8 cellular contexts compared by ENCODE assay signal in the genomic region with DNA sequence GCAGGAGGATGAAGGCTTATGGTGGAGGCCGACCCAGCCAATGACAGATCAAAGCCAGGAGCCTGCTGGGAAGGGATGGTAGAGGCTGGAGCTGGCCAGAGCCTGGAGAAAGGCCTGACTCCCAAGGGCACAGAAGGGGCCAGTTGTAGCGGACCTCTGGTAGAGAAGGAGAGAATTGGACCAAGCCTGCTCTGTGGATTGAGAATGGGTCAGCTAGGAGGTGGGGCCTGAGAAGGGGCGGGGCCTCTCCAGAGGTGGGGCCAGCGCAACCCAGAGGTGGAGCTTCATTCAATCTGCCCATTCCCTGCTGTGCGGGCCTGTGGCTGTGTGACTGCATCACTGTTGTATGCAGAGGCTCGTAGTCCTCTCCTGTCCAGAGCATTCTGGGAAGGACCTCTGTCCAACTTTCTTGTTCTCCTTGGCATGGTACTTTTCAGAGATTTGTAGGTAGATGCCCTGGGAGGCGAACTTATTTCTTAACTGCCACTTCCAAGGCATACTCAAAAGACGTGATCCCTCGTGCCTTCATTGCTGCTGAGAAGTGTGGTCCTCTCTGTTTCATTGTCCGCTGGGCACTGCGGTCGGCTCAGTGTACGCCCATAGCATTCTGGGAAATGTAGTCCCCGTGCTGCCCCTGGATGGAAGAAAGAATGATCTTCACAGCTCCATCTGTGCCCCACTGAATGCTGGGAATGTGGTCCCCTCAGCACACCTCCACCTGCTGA. TPM values are rescaled to one million over a fixed set of nuclear protein-coding genes. Genes with fewer than 3 reads are reported as not detected.
DNase-seq lines count a peak whose midpoint lies in the region; ATAC-seq and TF ChIP-seq lines count a peak whose summit lies in the region.

No MANE protein-coding gene starts in this region.

- TF ChIP-seq CTCF in adrenal gland (IDR thresholded peaks at IDR 0.05) (no peak), thyroid gland (IDR thresholded peaks at IDR 0.05) (no peak)

- ATAC-seq in HG02588 (IDR thresholded peaks at IDR 0.05; ENCODE audit: unreplicated experiment) (no peak), GM19328 (IDR thresholded peaks at IDR 0.05; ENCODE audit: unreplicated experiment) (no peak)

- intact Hi-C loops in adrenal gland (cut with DNase I) = no loop called here
- intact Hi-C loops in thyroid gland (cut with DNase I) = no loop called here

- DNase-seq in activated CD4-positive, alpha-beta T cell treated with anti-CD3 and anti-CD28 coated beads for 48 hours = peak; percentile 58
- no peak for DNase-seq in activated CD4-positive, alpha-beta T cell treated with anti-CD3 and anti-CD28 coated beads for 4 hours
- DNase-seq in NCI-H345 (lab: John Stamatoyannopoulos, UW) = peak; percentile 62
- DNase-seq in adrenal gland = peak in 5 of 7 donors; percentile 34 to 67 (median 59)
- peak in 1 of 2 donors; percentile 19 for DNase-seq in thyroid gland

- H3K4me1 ChIP-seq in adrenal gland (replicated peaks in 1 of 2) (peaks cover 0 to 6% of the 10 kb centered on the region in 2 donors), thyroid gland (no peaks in the 10 kb centered on the region)

- H3K27ac ChIP-seq in adrenal gland = peak overlapping the region in 2 of 5 donors; percentile 23 to 33
- H3K27ac ChIP-seq in thyroid gland = peak overlapping the region in 2 of 3 donors; percentile 42 to 74

- 43 to 53% (median 49%) methylated on average over 11 to 14 of the region's 14 CpGs for WGBS in adrenal gland, 4 donors
- WGBS in thyroid gland, 2 donors = 38 to 51% methylated on average over 14 of the region's 14 CpGs

- H3K9me3 ChIP-seq in adrenal gland (replicated peaks in 1 of 3) = no peaks in the 10 kb centered on the region
- no peaks in the 10 kb centered on the region for H3K9me3 ChIP-seq in iPS-18c (ENCODE audit: control insufficient read depth, insufficient read depth, low read length)
- H3K9me3 ChIP-seq in thyroid gland = no peaks in the 10 kb centered on the region

- H3K4me3 ChIP-seq in adrenal gland = peak overlapping the region in 1 of 4 donors; percentile 3
- peak overlapping the region; percentile 39; the same call in 1 of the 2 replicates for H3K4me3 ChIP-seq in iPS-18c (ENCODE audit: insufficient read depth, low read depth, low read length)
- no peak overlapping the region for H3K4me3 ChIP-seq in thyroid gland (replicated peaks in 1 of 3)

- H3K27me3 ChIP-seq in adrenal gland = peaks cover 20% of the 10 kb centered on the region
- H3K27me3 ChIP-seq in thyroid gland = peaks cover 14% of the 10 kb centered on the region

- H3K36me3 ChIP-seq in adrenal gland (replicated peaks in 1 of 2) (no peaks in the 10 kb centered on the region), thyroid gland (no peaks in the 10 kb centered on the region)

- TF ChIP-seq POLR2A in adrenal gland (IDR thresholded peaks at IDR 0.05) = no peak
- TF ChIP-seq POLR2A in thyroid gland (IDR thresholded peaks at IDR 0.05) = no peak

RNA-seq across cellular contexts. Expression of gene GRIN2D, which starts 6.7 kb away (rescaled TPM):
- 1 to 10 TPM in 3 of 8 donors, under 1 TPM in 5; 0.12 to 1.8 (median 0.77) TPM for total RNA-seq in adrenal gland
- polyA plus RNA-seq in adrenal gland = 1 to 10 TPM in 1 of 3 donors, under 1 TPM in 2; 0.11 to 1.0 (median 0.64) TPM
- total RNA-seq in thyroid gland = 1 to 10 TPM in 1 of 4 donors, under 1 TPM in 3; 0.56 to 2.2 (median 0.84) TPM

RNA-seq across cellular contexts. Expression of gene KDELR1, which starts 8.8 kb away (rescaled TPM):
- total RNA-seq in adrenal gland (100 to 1,000 TPM in 7 of 8 donors, 10 to 100 TPM in 1; 67.2 to 201 (median 170) TPM), thyroid gland (100 to 1,000 TPM; 121 to 160 (median 141) TPM)
- polyA plus RNA-seq in adrenal gland = 100 to 1,000 TPM; 110 to 146 (median 126) TPM

RNA-seq across cellular contexts. Expression of gene SYNGR4, which starts 36.0 kb away (rescaled TPM):
- not detected for total RNA-seq in adrenal gland
- polyA plus RNA-seq in adrenal gland = under 1 TPM in 1 of 3 donors, not detected in 2; 0.13 TPM
- total RNA-seq in thyroid gland = not detected

RNA-seq across cellular contexts. Expression of gene TMEM143, which starts 36.4 kb away (rescaled TPM):
- total RNA-seq in adrenal gland = 10 to 100 TPM in 6 of 8 donors, 1 to 10 TPM in 2; 3.3 to 26.3 (median 12.7) TPM
- polyA plus RNA-seq in adrenal gland = 10 to 100 TPM in 2 of 3 donors, 1 to 10 TPM in 1; 9.6 to 26.5 (median 20.1) TPM
- total RNA-seq in thyroid gland = 10 to 100 TPM in 1 of 4 donors, 1 to 10 TPM in 3; 6.3 to 12.6 (median 9.2) TPM

RNA-seq across cellular contexts. Expression of gene GRWD1, which starts 45.6 kb away (rescaled TPM):
- total RNA-seq in adrenal gland (10 to 100 TPM in 7 of 8 donors, 1 to 10 TPM in 1; 8.5 to 48.4 (median 28.2) TPM), thyroid gland (10 to 100 TPM; 22.4 to 40.5 (median 29.1) TPM)
- polyA plus RNA-seq in adrenal gland = 10 to 100 TPM in 1 of 3 donors, 1 to 10 TPM in 2; 6.6 to 15.7 (median 7.5) TPM

Comparison
In these comparisons a context has a peak if more than half of its experiments do, and no peak if none do; other contexts are left out.
1. DNase-seq: peak in activated CD4-positive, alpha-beta T cell treated with anti-CD3 and anti-CD28 coated beads for 48 hours (single experiment), NCI-H345 (single experiment) and adrenal gland (5 of 7); none in activated CD4-positive, alpha-beta T cell treated with anti-CD3 and anti-CD28 coated beads for 4 hours (0 of 2).